18 cellular contexts compared by ENCODE assay signal in genomic region chr20:724797-725196, GRCh38. TPM values are rescaled to one million over a fixed set of nuclear protein-coding genes. Genes with fewer than 3 reads are reported as not detected.
"Had no signal": no experiment of that assay in that cellular context is flagged by ENCODE, and none has a peak within 500 bp of the region (broad histone marks: within the 10 kb centered on the region; RNA-seq: fewer than 3 reads in every experiment).

No MANE protein-coding gene starts in this region.

RNA-seq across cellular contexts. Expression of gene SLC52A3, which starts 43.5 kb away (rescaled TPM):
- total RNA-seq: naive thymus-derived CD4-positive, alpha-beta T cell; natural killer cell; occipital lobe; osteoblast; pulmonary artery endothelial cell had no signal
- polyA plus RNA-seq: naive thymus-derived CD4-positive, alpha-beta T cell; neural cell; smooth muscle cell had no signal

RNA-seq across cellular contexts. Expression of gene SCRT2, which starts 49.2 kb away (rescaled TPM):
- total RNA-seq: naive thymus-derived CD4-positive, alpha-beta T cell; natural killer cell; osteoblast; ovary; pulmonary artery endothelial cell; right atrium auricular region; sciatic nerve; smooth muscle cell; stomach; subcutaneous adipose tissue; thoracic aorta; thyroid gland; tibial nerve; upper lobe of left lung; ureter; vagina had no signal
- polyA plus RNA-seq: naive thymus-derived CD4-positive, alpha-beta T cell; ovary; smooth muscle cell; stomach had no signal
